In the genomic region with DNA sequence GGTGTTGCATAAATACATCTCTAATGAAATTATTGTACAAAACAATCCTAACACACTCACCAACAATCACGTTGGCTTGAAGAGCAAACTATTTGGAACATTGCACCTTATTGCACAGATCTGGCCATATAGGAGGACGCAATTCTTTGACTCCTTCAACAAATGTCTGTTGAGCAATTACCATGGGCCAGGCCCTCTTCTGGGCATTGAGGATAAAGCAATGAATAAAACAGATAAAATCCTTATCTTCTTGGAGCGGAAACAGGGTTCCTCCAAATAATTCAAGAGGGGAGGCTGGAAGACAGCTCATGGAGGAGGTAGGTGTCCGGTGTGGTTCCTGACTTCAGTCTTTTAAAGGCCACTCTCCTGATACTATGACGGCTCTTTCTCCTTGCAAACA, we compare ENCODE assay signal across 21 cellular contexts. TPM values are rescaled to one million over a fixed set of nuclear protein-coding genes. Genes with fewer than 3 reads are reported as not detected.
A peak's percentile ranks its signal among the peaks of the same experiment; 100 is the strongest.
DNase-seq lines count a peak whose midpoint lies in the region; TF ChIP-seq lines count a peak whose summit lies in the region.
"Had no signal": no experiment of that assay in that cellular context is flagged by ENCODE, and none has a peak within 500 bp of the region (broad histone marks: within the 10 kb centered on the region; RNA-seq: fewer than 3 reads in every experiment).

No MANE protein-coding gene starts in this region.

- H3K36me3 Mint-ChIP-seq in neural crest cell (ENCODE audit: low read depth), result no peaks in the 10 kb centered on the region
- H3K36me3 Mint-ChIP-seq: activated naive CD4-positive, alpha-beta T cell treated with anti-CD3 and anti-CD28 coated beads, Interleukin-2, amount 10 ng/mL, durations not matched to agents 7 days and 5 days had no signal

- peak; percentile 18 for DNase-seq in NCI-H2227 treated with DMSO at 0.1 percent for 48 hours (lab: John Stamatoyannopoulos, UW)
- DNase-seq in NCI-H2227 (lab: John Stamatoyannopoulos, UW; ENCODE audit: unreplicated experiment), result no peak
- peak; percentile 8 for DNase-seq in NB4 (ENCODE audit: low read depth)
- no peak for DNase-seq in WERI-Rb-1
- DNase-seq in neural crest cell (ENCODE audit: low read depth, low spot score), result no peak
- no peak for DNase-seq in stimulated activated CD4-positive, alpha-beta T cell treated with anti-CD3 and anti-CD28 coated beads, Interleukin-2, amount 100 ng/mL, for 24 hours
- no peak for DNase-seq in activated effector memory CD4-positive, alpha-beta T cell treated with anti-CD3 and anti-CD28 coated beads, Interleukin-2, amount 50 U/mL, for 16 hours
- DNase-seq in H7, result no peak
- DNase-seq: 8988T; activated CD4-positive, alpha-beta T cell treated with anti-CD3 and anti-CD28 coated beads, Interleukin-2, amount 50 U/mL, for 4 hours; activated naive CD4-positive, alpha-beta T cell treated with anti-CD3 and anti-CD28 coated beads, Interleukin-2, amount 10 ng/mL, durations not matched to agents 7 days and 5 days; activated T-cell treated with anti-CD3 and anti-CD28 coated beads for 4 hours; C1 segment of cervical spinal cord; DMS153; GM23248; NCI-H1105; stimulated activated CD4-positive, alpha-beta T cell treated with anti-CD3 and anti-CD28 coated beads, Interleukin-15, amount 100 ng/mL, for 24 hours; thyroid gland had no signal

- no peak for TF ChIP-seq CTCF in NB4 (IDR thresholded peaks at IDR 0.05; ENCODE audit: low read depth, low read length)
- 0 out of 2 replicates have a peak, but pooled peaks have one; percentile 6 for TF ChIP-seq CTCF in WERI-Rb-1 (IDR thresholded peaks at IDR 0.05; ENCODE audit: low read depth, low read length)
- peak; percentile 33 for TF ChIP-seq CTCF in neural crest cell (conservative IDR thresholded peaks at IDR 0.05)

- TF ChIP-seq POLR2A in NB4 (IDR thresholded peaks at IDR 0.05; ENCODE audit: extremely low read depth, insufficient read length), result no peak

- H3K4me3 Mint-ChIP-seq in neural crest cell, result no peak overlapping the region
- H3K4me3 Mint-ChIP-seq: activated naive CD4-positive, alpha-beta T cell treated with anti-CD3 and anti-CD28 coated beads, Interleukin-2, amount 10 ng/mL, durations not matched to agents 7 days and 5 days had no signal

- H3K36me3 ChIP-seq in WERI-Rb-1 (no peaks in the 10 kb centered on the region), H7 (replicated peaks; ENCODE audit: control insufficient read depth, insufficient read depth, low read length) (no peaks in the 10 kb centered on the region)
- H3K36me3 ChIP-seq: thyroid gland had no signal

- H3K9me3 ChIP-seq in WERI-Rb-1 (ENCODE audit: severe bottlenecking), result no peaks in the 10 kb centered on the region
- H3K9me3 ChIP-seq: thyroid gland had no signal

- no peaks in the 10 kb centered on the region for H3K9me3 Mint-ChIP-seq in neural crest cell
- H3K9me3 Mint-ChIP-seq: activated naive CD4-positive, alpha-beta T cell treated with anti-CD3 and anti-CD28 coated beads, Interleukin-2, amount 10 ng/mL, durations not matched to agents 7 days and 5 days had no signal

- H3K4me3 ChIP-seq in NB4 (ENCODE audit: low read depth, low read length) (no peak overlapping the region), WERI-Rb-1 (ENCODE audit: low read depth, low read length) (no peak overlapping the region), H7 (ENCODE audit: insufficient read depth, low read depth, low read length) (no peak overlapping the region)
- H3K4me3 ChIP-seq: GM23248, thyroid gland had no signal

- H3K27ac ChIP-seq in WERI-Rb-1, result no peak overlapping the region
- H3K27ac ChIP-seq: GM23248, thyroid gland had no signal

- H3K27me3 Mint-ChIP-seq in neural crest cell (ENCODE audit: low read depth), result peaks cover 50% of the 10 kb centered on the region

- peak overlapping the region; percentile 17 for H3K27ac Mint-ChIP-seq in neural crest cell (ENCODE audit: unreplicated experiment)
- H3K27ac Mint-ChIP-seq: activated naive CD4-positive, alpha-beta T cell treated with anti-CD3 and anti-CD28 coated beads, Interleukin-2, amount 10 ng/mL, durations not matched to agents 7 days and 5 days had no signal

- H3K4me1 Mint-ChIP-seq in neural crest cell, result peaks cover 40% of the 10 kb centered on the region
- H3K4me1 Mint-ChIP-seq: activated naive CD4-positive, alpha-beta T cell treated with anti-CD3 and anti-CD28 coated beads, Interleukin-2, amount 10 ng/mL, durations not matched to agents 7 days and 5 days had no signal

- H3K27me3 ChIP-seq in WERI-Rb-1 (ENCODE audit: insufficient read depth, low read depth, severe bottlenecking) (no peaks in the 10 kb centered on the region), H7 (ENCODE audit: control insufficient read depth, insufficient read depth, low read length) (peaks cover 29% of the 10 kb centered on the region)
- H3K27me3 ChIP-seq: thyroid gland had no signal

RNA-seq across cellular contexts. Expression of gene PAX7, which starts 43.3 kb away (rescaled TPM):
- 10.2 and 10.9 TPM in 2 replicates for total RNA-seq in neural crest cell
- total RNA-seq in H7 (2014; rRNA removed; shearing (Covaris generic)), result 0.30 and 1.6 TPM in 2 replicates
- total RNA-seq: fibroblast of villous mesenchyme, GM23248, renal cortical epithelial cell, RPMI7951 had no signal

Comparison
In these comparisons a context has a peak if more than half of its experiments do, and no peak if none do; other contexts are left out.
1. DNase-seq: peak in NCI-H2227 treated with DMSO at 0.1 percent for 48 hours (single experiment) and NB4 (single experiment); none in NCI-H2227 (single experiment), WERI-Rb-1 (single experiment), neural crest cell (single experiment), stimulated activated CD4-positive, alpha-beta T cell treated with anti-CD3 and anti-CD28 coated beads, Interleukin-2, amount 100 ng/mL, for 24 hours (0 of 2), activated effector memory CD4-positive, alpha-beta T cell treated with anti-CD3 and anti-CD28 coated beads, Interleukin-2, amount 50 U/mL, for 16 hours (single experiment) and H7 (single experiment).